1 cellular context compared by ENCODE assay signal in genomic region chr4:20700007-20700761, GRCh38.
TF ChIP-seq lines count a peak whose summit lies in the region.

Gene PACRGL (plus strand): TSS chr4:20700458. CDS start chr4:20704482, 4,024 bp downstream.

TF ChIP-seq in HepG2, 621 proteins besides CTCF, POLR2A, EP300 and RAD21 (continued from another document and continues in another):
- TF ChIP-seq TIGD3 (CRISPR knock-in tag; IDR thresholded peaks at IDR 0.05; ENCODE audit: borderline replicate concordance): no peak
- TF ChIP-seq THAP9 (CRISPR knock-in tag; IDR thresholded peaks at IDR 0.05; ENCODE audit: borderline replicate concordance): peak; percentile 70; the same call in 1 of the 2 replicates
- peak; percentile 99 for TF ChIP-seq GMEB1 (CRISPR knock-in tag; IDR thresholded peaks at IDR 0.05; ENCODE audit: borderline replicate concordance)
- no peak for TF ChIP-seq RARA (CRISPR knock-in tag; IDR thresholded peaks at IDR 0.05)
- TF ChIP-seq BCLAF1 (IDR thresholded peaks at IDR 0.05): no peak
- TF ChIP-seq PTBP1 (IDR thresholded peaks at IDR 0.05; ENCODE audit: low read depth, low read length, poor library complexity, severe bottlenecking): no peak
- peak; percentile 69 for TF ChIP-seq SPEN (CRISPR knock-in tag; IDR thresholded peaks at IDR 0.05; ENCODE audit: low read depth)
- no peak for TF ChIP-seq GATA4 (IDR thresholded peaks at IDR 0.05; ENCODE audit: borderline replicate concordance, low read depth)
- TF ChIP-seq ZNF296 (CRISPR knock-in tag; conservative IDR thresholded peaks at IDR 0.05): no peak
- TF ChIP-seq NRL (CRISPR knock-in tag; IDR thresholded peaks at IDR 0.05; ENCODE audit: borderline replicate concordance): no peak
- TF ChIP-seq RELA (CRISPR knock-in tag; IDR thresholded peaks at IDR 0.05): 0 out of 2 replicates have a peak, but pooled peaks have one; percentile 41
- 0 out of 2 replicates have a peak, but pooled peaks have one; percentile 18 for TF ChIP-seq ZNF205 (CRISPR knock-in tag; IDR thresholded peaks at IDR 0.05)
- TF ChIP-seq ZNF337 (CRISPR knock-in tag; IDR thresholded peaks at IDR 0.05; ENCODE audit: borderline replicate concordance, low read depth): peak; percentile 71; the same call in 1 of the 2 replicates
- no peak for TF ChIP-seq ZNF652 (CRISPR knock-in tag; IDR thresholded peaks at IDR 0.05; ENCODE audit: borderline replicate concordance, low read depth)
- no peak for TF ChIP-seq ZNF207 (IDR thresholded peaks at IDR 0.05; ENCODE audit: borderline replicate concordance)
- TF ChIP-seq ZXDC (CRISPR knock-in tag; IDR thresholded peaks at IDR 0.05): no peak
- TF ChIP-seq NFRKB (IDR thresholded peaks at IDR 0.05): no peak
- TF ChIP-seq ZNF136 (CRISPR knock-in tag; IDR thresholded peaks at IDR 0.05; ENCODE audit: low read depth): no peak
- peak; percentile 83 for TF ChIP-seq ZNF124 (CRISPR knock-in tag; IDR thresholded peaks at IDR 0.05)
- 0 out of 2 replicates have a peak, but pooled peaks have one; percentile 44 for TF ChIP-seq MEIS2 (CRISPR knock-in tag; IDR thresholded peaks at IDR 0.05)
- no peak for TF ChIP-seq REPIN1 (CRISPR knock-in tag; IDR thresholded peaks at IDR 0.05; ENCODE audit: borderline replicate concordance, low read depth)
- peak; percentile 54; the same call in 1 of the 2 replicates for TF ChIP-seq RBAK (CRISPR knock-in tag; IDR thresholded peaks at IDR 0.05)
- TF ChIP-seq HOXA3 (CRISPR knock-in tag; IDR thresholded peaks at IDR 0.05): peak; percentile 83; the same call in 1 of the 2 replicates
- TF ChIP-seq ZNF704 (CRISPR knock-in tag; IDR thresholded peaks at IDR 0.05; ENCODE audit: borderline replicate concordance): no peak
- no peak for TF ChIP-seq ZBTB2 (CRISPR knock-in tag; IDR thresholded peaks at IDR 0.05; ENCODE audit: low read depth)
- TF ChIP-seq MEIS1 (CRISPR knock-in tag; IDR thresholded peaks at IDR 0.05; ENCODE audit: borderline replicate concordance): 0 out of 2 replicates have a peak, but pooled peaks have one; percentile 21
- no peak for TF ChIP-seq NR2F2 (IDR thresholded peaks at IDR 0.05; ENCODE audit: borderline replicate concordance, low read depth)
- no peak for TF ChIP-seq CBX5 (CRISPR knock-in tag; IDR thresholded peaks at IDR 0.05; ENCODE audit: borderline replicate concordance)
- TF ChIP-seq DRAP1 (CRISPR knock-in tag; IDR thresholded peaks at IDR 0.05): peak; percentile 70; the same call in 1 of the 2 replicates
- TF ChIP-seq ZNF331 (CRISPR knock-in tag; IDR thresholded peaks at IDR 0.05): peak; percentile 23; the same call in 1 of the 2 replicates
- no peak for TF ChIP-seq NFAT5 (CRISPR knock-in tag; IDR thresholded peaks at IDR 0.05)
- TF ChIP-seq NR2F6 (IDR thresholded peaks at IDR 0.05): no peak
- peak; percentile 52; the same call in 1 of the 2 replicates for TF ChIP-seq NR2F6 (CRISPR knock-in tag; IDR thresholded peaks at IDR 0.05)
- TF ChIP-seq GABPB1 (CRISPR knock-in tag; IDR thresholded peaks at IDR 0.05): peak; percentile 81
- no peak for TF ChIP-seq ZSCAN29 (CRISPR knock-in tag; conservative IDR thresholded peaks at IDR 0.05)
- no peak for TF ChIP-seq ATRX (CRISPR knock-in tag; IDR thresholded peaks at IDR 0.05; ENCODE audit: borderline replicate concordance)
- TF ChIP-seq ZNF749 (CRISPR knock-in tag; IDR thresholded peaks at IDR 0.05; ENCODE audit: borderline replicate concordance): 0 out of 2 replicates have a peak, but pooled peaks have one; percentile 20
- TF ChIP-seq ZNF160 (CRISPR knock-in tag; IDR thresholded peaks at IDR 0.05): no peak
